Comparison of ENCODE assay signal across 10 cellular contexts in the genomic region with DNA sequence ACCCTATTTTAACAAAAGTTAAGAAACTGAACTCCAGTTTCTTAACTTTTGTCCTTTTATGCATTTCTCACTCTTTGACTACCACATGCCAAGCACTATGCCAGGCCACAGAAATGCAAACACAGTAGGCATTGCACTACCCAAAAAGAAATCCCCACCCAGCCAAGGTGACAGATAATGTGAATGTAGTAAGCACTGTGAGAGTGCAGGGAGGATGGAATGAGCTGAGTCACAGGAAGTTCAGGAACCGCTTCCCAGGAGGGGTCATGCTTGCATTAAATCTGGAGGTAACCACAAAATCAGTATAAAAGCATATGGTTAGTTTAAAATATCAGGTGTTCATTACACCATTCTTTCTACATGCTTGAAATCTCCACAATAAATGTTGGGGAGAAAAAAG. TPM values are rescaled to one million over a fixed set of nuclear protein-coding genes. Genes with fewer than 3 reads are reported as not detected.
DNase-seq lines count a peak whose midpoint lies in the region; TF ChIP-seq lines count a peak whose summit lies in the region.
"Had no signal": no experiment of that assay in that cellular context is flagged by ENCODE, and none has a peak within 500 bp of the region (broad histone marks: within the 10 kb centered on the region; RNA-seq: fewer than 3 reads in every experiment).

No MANE protein-coding gene starts in this region.

- peak overlapping the region; percentile 59 for H3K4me2 ChIP-seq in PC-9

- peak overlapping the region; percentile 97 for H3K27ac ChIP-seq in PC-9
- no peak overlapping the region for H3K27ac ChIP-seq in adrenal gland
- H3K27ac ChIP-seq: BLaER1 treated with 17β-estradiol and CSF1 and Interleukin-3, amounts not matched to agents 10 nM and 100 nM had no signal

- H3K9me2 ChIP-seq in PC-9 (ENCODE audit: insufficient read depth) = no peaks in the 10 kb centered on the region

- H3K27me3 ChIP-seq in PC-9 (ENCODE audit: insufficient read depth, low read depth) = no peaks in the 10 kb centered on the region
- no peaks in the 10 kb centered on the region for H3K27me3 ChIP-seq in adrenal gland
- H3K27me3 ChIP-seq: BLaER1 treated with 17β-estradiol and CSF1 and Interleukin-3, amounts not matched to agents 10 nM and 100 nM had no signal

- no TSS peak for BruUV-seq in PC-9 (replicated peaks; lab: Mats Ljungman, UMichigan)

- H3K9me3 ChIP-seq in PC-9 (ENCODE audit: insufficient read depth, low read depth) = no peaks in the 10 kb centered on the region
- H3K9me3 ChIP-seq in adrenal gland (replicated peaks in 1 of 3) = no peaks in the 10 kb centered on the region
- H3K9me3 ChIP-seq: BLaER1 treated with 17β-estradiol and CSF1 and Interleukin-3, amounts not matched to agents 10 nM and 100 nM had no signal

- H3K4me3 ChIP-seq in PC-9 = no peak overlapping the region
- no peak overlapping the region for H3K4me3 ChIP-seq in skeletal muscle cell (ENCODE audit: low read depth, low read length)
- no peak overlapping the region for H3K4me3 ChIP-seq in adrenal gland
- H3K4me3 ChIP-seq: BLaER1 treated with 17β-estradiol and CSF1 and Interleukin-3, amounts not matched to agents 10 nM and 100 nM had no signal

- DNase-seq in activated CD4-positive, alpha-beta T cell treated with anti-CD3 and anti-CD28 coated beads for 48 hours = peak; percentile 34
- no peak for DNase-seq in activated CD4-positive, alpha-beta T cell treated with anti-CD3 and anti-CD28 coated beads, Interleukin-2, amount 50 U/mL, for 1 hour
- peak; percentile 74 to 95 for DNase-seq in PC-9
- peak; percentile 62 for DNase-seq in dedifferentiated amniotic fluid mesenchymal stem cell (ENCODE audit: extremely low spot score)
- DNase-seq in skeletal muscle cell (ENCODE audit: low read depth) = peak; percentile 66
- no peak for DNase-seq in OCI-M2 (lab: John Stamatoyannopoulos, UW; ENCODE audit: unreplicated experiment)
- DNase-seq in GM19240 (ENCODE audit: insufficient read length, low spot score) = no peak
- DNase-seq in adrenal gland = no peak

- H3K36me3 ChIP-seq in PC-9 (ENCODE audit: low read depth) (no peaks in the 10 kb centered on the region), adrenal gland (replicated peaks in 1 of 2) (no peaks in the 10 kb centered on the region)

- H2AFZ ChIP-seq in PC-9 = no peak overlapping the region

- H3K79me2 ChIP-seq in PC-9 (ENCODE audit: low read depth) = 0 out of 2 replicates have a peak, but pooled peaks cover 4% of the 10 kb centered on the region

- no peak for TF ChIP-seq CTCF in PC-9 (conservative IDR thresholded peaks at IDR 0.05)
- TF ChIP-seq CTCF in adrenal gland (IDR thresholded peaks at IDR 0.05) = no peak

- CTCF ChIA-PET in PC-9 (lab: Charles Lee) = interaction anchor here (0.6 kb wide), 1 partner anchor 49 kb away, joined by 19 read pairs; no protein-coding TSS in a partner anchor

- POLR2A ChIA-PET in PC-9 (lab: Charles Lee; ENCODE audit: unreplicated experiment) = interaction anchor here (0.6 to 0.7 kb wide), 3 partner anchors 28 to 340 kb away, joined by 3 to 12 read pairs (median 3); partner anchors contain the start of genes CEP250 and EIF6

- no peaks in the 10 kb centered on the region for H4K20me1 ChIP-seq in PC-9 (ENCODE audit: insufficient read depth)

- H3K4me1 ChIP-seq in PC-9 (replicated peaks; ENCODE audit: insufficient read depth) = peaks cover 63% of the 10 kb centered on the region
- peaks cover 0 to 1% of the 10 kb centered on the region in 2 donors for H3K4me1 ChIP-seq in adrenal gland (replicated peaks in 1 of 2)

- no peak for TF ChIP-seq POLR2A in adrenal gland (IDR thresholded peaks at IDR 0.05)

- intact Hi-C loops in PC-9 (cut with micrococcal nuclease; ENCODE audit: unreplicated experiment) (no loop called here), adrenal gland (cut with DNase I) (no loop called here)

- WGBS in adrenal gland, 4 donors = 79 to 100% (median 91%) methylated on average over 1 of the region's 1 CpG

- H3F3A ChIP-seq in PC-9 (ENCODE audit: insufficient read depth, low read depth) = peaks cover 45% of the 10 kb centered on the region

RNA-seq across cellular contexts. Expression of gene FAM83C, which starts 20.1 kb away (rescaled TPM):
- total RNA-seq in PC-9 (2021) (not detected in 2 replicates), adrenal gland (not detected)
- under 1 TPM in 1 of 3 donors, not detected in 2; 0.03 TPM for polyA plus RNA-seq in adrenal gland
- total RNA-seq: cerebellum had no signal

RNA-seq across cellular contexts. Expression of gene EIF6, which starts 27.8 kb away (rescaled TPM):
- total RNA-seq in PC-9 (2021) = 255 and 270 TPM in 2 replicates
- 100 to 1,000 TPM in 4 of 8 donors, 10 to 100 TPM in 4; 56.7 to 222 (median 108) TPM for total RNA-seq in adrenal gland
- 100 to 1,000 TPM in 2 of 3 donors, 10 to 100 TPM in 1; 85.4 to 145 (median 112) TPM for polyA plus RNA-seq in adrenal gland

RNA-seq across cellular contexts. Expression of gene MMP24OS, which starts 34.4 kb away (rescaled TPM):
- 59.3 and 79.0 TPM in 2 replicates for total RNA-seq in PC-9 (2021)
- 100 to 1,000 TPM in 2 of 8 donors, 10 to 100 TPM in 6; 24.8 to 141 (median 75.7) TPM for total RNA-seq in adrenal gland
- 100 to 1,000 TPM in 2 of 3 donors, 10 to 100 TPM in 1; 72.3 to 150 (median 144) TPM for polyA plus RNA-seq in adrenal gland

Comparison
In these comparisons a context has a peak if more than half of its experiments do, and no peak if none do; other contexts are left out.
1. DNase-seq: peak in activated CD4-positive, alpha-beta T cell treated with anti-CD3 and anti-CD28 coated beads for 48 hours (single experiment), PC-9 (2 of 2), dedifferentiated amniotic fluid mesenchymal stem cell (single experiment) and skeletal muscle cell (single experiment); none in activated CD4-positive, alpha-beta T cell treated with anti-CD3 and anti-CD28 coated beads, Interleukin-2, amount 50 U/mL, for 1 hour (single experiment), OCI-M2 (single experiment), GM19240 (single experiment) and adrenal gland (0 of 7).